31 cellular contexts compared by ENCODE assay signal in the genomic region with DNA sequence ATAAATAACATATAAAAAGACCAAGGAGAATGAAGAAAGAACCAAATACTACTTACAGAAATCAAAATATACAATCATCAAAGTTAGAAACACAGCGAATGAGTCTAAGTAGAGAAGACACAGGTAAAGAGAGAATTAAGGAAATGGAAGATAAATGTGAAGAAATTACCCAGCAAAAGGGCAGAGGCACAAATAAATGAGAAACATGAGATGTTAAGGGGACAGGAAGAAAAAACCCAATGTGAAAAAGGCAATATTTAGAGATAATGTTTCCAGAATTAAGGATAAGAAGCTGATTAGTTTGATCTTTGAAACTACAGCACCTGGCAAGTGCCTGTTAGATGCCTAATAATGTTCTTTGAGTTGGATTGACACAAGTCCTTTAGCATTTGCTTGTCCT. TPM values are rescaled to one million over a fixed set of nuclear protein-coding genes. Genes with fewer than 3 reads are reported as not detected.
"Had no signal": no experiment of that assay in that cellular context is flagged by ENCODE, and none has a peak within 500 bp of the region (broad histone marks: within the 10 kb centered on the region; RNA-seq: fewer than 3 reads in every experiment).

No MANE protein-coding gene starts in this region.

- H3K4me2 ChIP-seq: PC-9 had no signal

- ATAC-seq: activated CD8-positive, alpha-beta memory T cell treated with anti-CD3 and anti-CD28 coated beads, Interleukin-2, amount 10 ng/mL, durations not matched to agents 7 days and 5 days; activated naive CD4-positive, alpha-beta T cell treated with anti-CD3 and anti-CD28 coated beads, Interleukin-2, amount 50 U/mL, for 72 hours; Right ventricle myocardium inferior had no signal

- H3K27ac Mint-ChIP-seq: activated B cell treated with CpG ODN at 0.5 μM for 24 hours; activated CD4-positive, alpha-beta memory T cell treated with anti-CD3 and anti-CD28 coated beads, Interleukin-2, amount 10 ng/mL, durations not matched to agents 7 days and 5 days; activated CD8-positive, alpha-beta memory T cell treated with anti-CD3 and anti-CD28 coated beads, Interleukin-2, amount 10 ng/mL, durations not matched to agents 7 days and 5 days; brain; T-helper 1 cell treated with Interleukin-12 subunit alpha and Interleukin-12 subunit beta and Interleukin-4 antibody, amounts not matched to agents 30 μg/mL and 1 μg/mL, for 36 hours; T-helper 2 cell treated with Interferon-gamma antibody and Interleukin-4, amounts not matched to agents 5 μg/mL and 100 μg/mL, for 36 hours had no signal

- H3K27ac ChIP-seq: PC-9, RWPE1 had no signal

- H3K4me3 Mint-ChIP-seq: activated B cell treated with CpG ODN at 0.5 μM for 24 hours; activated CD4-positive, alpha-beta memory T cell treated with anti-CD3 and anti-CD28 coated beads, Interleukin-2, amount 10 ng/mL, durations not matched to agents 7 days and 5 days; activated CD8-positive, alpha-beta memory T cell treated with anti-CD3 and anti-CD28 coated beads, Interleukin-2, amount 10 ng/mL, durations not matched to agents 7 days and 5 days; brain; T-helper 1 cell treated with Interleukin-12 subunit alpha and Interleukin-12 subunit beta and Interleukin-4 antibody, amounts not matched to agents 30 μg/mL and 1 μg/mL, for 36 hours; T-helper 2 cell treated with Interferon-gamma antibody and Interleukin-4, amounts not matched to agents 5 μg/mL and 100 μg/mL, for 36 hours had no signal

- H3K4me3 ChIP-seq: PC-9 had no signal

- H3K27me3 Mint-ChIP-seq: activated CD4-positive, alpha-beta memory T cell treated with anti-CD3 and anti-CD28 coated beads, Interleukin-2, amount 10 ng/mL, durations not matched to agents 7 days and 5 days; activated CD8-positive, alpha-beta memory T cell treated with anti-CD3 and anti-CD28 coated beads, Interleukin-2, amount 10 ng/mL, durations not matched to agents 7 days and 5 days had no signal

- FAIRE-seq: bronchial epithelial cell, RCC 7860 had no signal

- H3K4me1 Mint-ChIP-seq: brain had no signal

- DNase-seq: activated B cell treated with CpG ODN at 0.5 μM for 24 hours; activated CD4-positive, alpha-beta memory T cell treated with anti-CD3 and anti-CD28 coated beads, Interleukin-2, amount 10 ng/mL, durations not matched to agents 7 days and 5 days; activated CD4-positive, alpha-beta T cell treated with anti-CD3 and anti-CD28 coated beads for 48 hours; activated CD4-positive, CD25-positive, alpha-beta regulatory T cell treated with anti-CD3 and anti-CD28 coated beads, Interleukin-2, amount 50 U/mL, for 72 hours; activated CD8-positive, alpha-beta memory T cell treated with anti-CD3 and anti-CD28 coated beads for 24 hours; activated CD8-positive, alpha-beta memory T cell treated with anti-CD3 and anti-CD28 coated beads, Interleukin-2, amount 10 ng/mL, durations not matched to agents 7 days and 5 days; activated CD8-positive, alpha-beta memory T cell treated with anti-CD3 and anti-CD28 coated beads, Interleukin-2, amount 50 U/mL, for 48 hours; activated effector memory CD4-positive, alpha-beta T cell treated with anti-CD3 and anti-CD28 coated beads, Interleukin-2, amount 50 U/mL, for 16 hours; activated naive CD4-positive, alpha-beta T cell; activated T-cell treated with anti-CD3 and anti-CD28 coated beads, Interleukin-2, amount 50 U/mL, for 48 hours; anterior cingulate cortex; caudate nucleus; cerebellar nuclear complex; Karpas-422; NCI-H1105; NCI-H1436; NCI-H1694; NCI-H1930; NCI-H345; NCI-H524 treated with DMSO at 0.1 percent for 48 hours; NK-92 treated with Interleukin-12 subunit alpha and Interleukin-12 subunit beta, amount 100 ng/mL, for 24 hours; PC-9; SIG-M5 had no signal

- H2AFZ ChIP-seq: PC-9 had no signal

RNA-seq across cellular contexts. Expression of a gene that starts 40.9 kb away (rescaled TPM):
- total RNA-seq: activated B cell treated with CpG ODN at 0.5 μM for 24 hours; activated CD4-positive, alpha-beta memory T cell treated with anti-CD3 and anti-CD28 coated beads, Interleukin-2, amount 10 ng/mL, durations not matched to agents 7 days and 5 days; activated CD8-positive, alpha-beta memory T cell treated with anti-CD3 and anti-CD28 coated beads, Interleukin-2, amount 10 ng/mL, durations not matched to agents 7 days and 5 days; activated naive CD4-positive, alpha-beta T cell treated with anti-CD3 and anti-CD28 coated beads, Interleukin-2, amount 50 U/mL, for 72 hours had no signal
